In genomic region chr2:50724837-50725236, GRCh38 we compare ENCODE assay signal across 20 cellular contexts.
"Had no signal": no experiment of that assay in that cellular context is flagged by ENCODE, and none has a peak within 500 bp of the region (broad histone marks: within the 10 kb centered on the region; RNA-seq: fewer than 3 reads in every experiment).

No MANE protein-coding gene starts in this region.

- H3K4me3 ChIP-seq: lung, neural progenitor cell, ovary, right atrium auricular region had no signal

- H3K27ac Mint-ChIP-seq: endodermal cell; immature natural killer cell; natural killer cell treated with Interleukin-12 subunit alpha and Interleukin-12 subunit beta and Interleukin-15 and Interleukin-18, amount 100 ng/mL, for 72 hours; neural progenitor cell had no signal

- H3K4me3 Mint-ChIP-seq: endodermal cell; immature natural killer cell; natural killer cell treated with Interleukin-12 subunit alpha and Interleukin-12 subunit beta and Interleukin-15 and Interleukin-18, amount 100 ng/mL, for 72 hours; neural progenitor cell had no signal

- H3K4me1 Mint-ChIP-seq: immature natural killer cell had no signal

- H3K27me3 ChIP-seq: foreskin keratinocyte, neural progenitor cell, ovary, right atrium auricular region had no signal

- H3K4me1 ChIP-seq: foreskin keratinocyte, right atrium auricular region had no signal

- H3K27ac ChIP-seq: foreskin keratinocyte, neural progenitor cell, ovary, right atrium auricular region had no signal

- H3K4me2 ChIP-seq: neural progenitor cell had no signal

- H3K9me3 Mint-ChIP-seq: endodermal cell, neural progenitor cell had no signal

- ATAC-seq: foreskin keratinocyte; left colon; left ventricle myocardium superior; natural killer cell treated with Interleukin-12 subunit alpha and Interleukin-12 subunit beta and Interleukin-15 and Interleukin-18, amount 100 ng/mL, for 72 hours had no signal

- H2AFZ ChIP-seq: neural progenitor cell had no signal

- H3K36me3 ChIP-seq: neural progenitor cell, ovary, right atrium auricular region had no signal

- H3K27me3 Mint-ChIP-seq: natural killer cell treated with Interleukin-12 subunit alpha and Interleukin-12 subunit beta and Interleukin-15 and Interleukin-18, amount 100 ng/mL, for 72 hours had no signal

- H3K36me3 Mint-ChIP-seq: immature natural killer cell, neural progenitor cell had no signal

- DNase-seq: dermis blood vessel endothelial cell; endodermal cell; erythroblast; foreskin keratinocyte; immature natural killer cell; kidney; left colon; left ventricle myocardium superior; mesenchymal stem cell; midbrain; nucleus accumbens; ovary; small intestine; stimulated activated CD4-positive, alpha-beta T cell treated with anti-CD3 and anti-CD28 coated beads, Interleukin-12 subunit alpha, Interleukin-12 subunit beta, amount 100 ng/mL, for 4 hours; stimulated activated naive CD4-positive, alpha-beta T cell; trophoblast cell had no signal
